18 cellular contexts compared by ENCODE assay signal in the genomic region with DNA sequence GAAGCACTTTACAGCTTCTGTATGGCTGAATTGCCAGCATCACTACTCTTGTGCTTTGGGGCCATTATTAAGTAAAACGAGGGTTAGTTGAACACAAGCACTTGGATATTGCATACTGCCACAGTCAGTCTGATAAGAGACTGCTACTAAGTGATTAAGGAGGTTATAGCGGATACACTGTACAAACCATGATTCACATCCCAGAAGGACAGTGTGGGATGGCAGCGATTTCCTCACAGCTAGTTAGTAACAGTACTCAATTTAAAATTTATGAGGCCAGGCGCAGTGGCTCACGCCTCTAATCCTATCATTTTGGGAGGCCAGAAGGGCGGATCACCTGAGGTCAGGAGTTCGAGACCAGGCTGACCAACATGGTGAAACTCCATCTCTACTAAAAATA. TPM values are rescaled to one million over a fixed set of nuclear protein-coding genes. Genes with fewer than 3 reads are reported as not detected.
DNase-seq lines count a peak whose midpoint lies in the region; ATAC-seq and TF ChIP-seq lines count a peak whose summit lies in the region.
"Had no signal": no experiment of that assay in that cellular context is flagged by ENCODE, and none has a peak within 500 bp of the region (broad histone marks: within the 10 kb centered on the region; RNA-seq: fewer than 3 reads in every experiment).

No MANE protein-coding gene starts in this region.

- H3K9me2 ChIP-seq in GM23248 (ENCODE audit: insufficient read depth) = no peaks in the 10 kb centered on the region

- H3K4me1 Mint-ChIP-seq in endothelial cell (ENCODE audit: unreplicated experiment) = peaks cover 34% of the 10 kb centered on the region
- peaks cover 45% of the 10 kb centered on the region for H3K4me1 Mint-ChIP-seq in nephron progenitor cell

- H3K9me3 Mint-ChIP-seq in endothelial cell (ENCODE audit: unreplicated experiment) (no peaks in the 10 kb centered on the region), nephron progenitor cell (no peaks in the 10 kb centered on the region)
- H3K9me3 Mint-ChIP-seq: activated CD4-positive, alpha-beta T cell treated with anti-CD3 and anti-CD28 coated beads, Interleukin-2, amount 10 ng/mL, durations not matched to agents 7 days and 5 days; activated T-helper 2 cell treated with anti-CD3 and anti-CD28 coated beads, Interferon-gamma antibody, Interleukin-2, Interleukin-4, amounts not matched to agents 10 μg/mL and 5 μg/mL and 100 μg/mL, durations not matched to agents 14 hours and 24 hours and 36 hours had no signal

- 95 to 98% methylated on average over 7 of the region's 7 CpGs for WGBS in GM23248 (ENCODE audit: low coverage in 1 of 2, low lambda C conversion rate in 2 of 2, missing lambda C conversion rate in 2 of 2), 2 experiments

- H3K9ac ChIP-seq in GM23248 = no peak overlapping the region

- in situ Hi-C loops in GM23248 (cut with MboI) = no loop called here

- H3K27ac Mint-ChIP-seq in endothelial cell (ENCODE audit: unreplicated experiment) (peak overlapping the region; percentile 48), nephron progenitor cell (peak overlapping the region; percentile 69)
- H3K27ac Mint-ChIP-seq: activated CD4-positive, alpha-beta T cell treated with anti-CD3 and anti-CD28 coated beads, Interleukin-2, amount 10 ng/mL, durations not matched to agents 7 days and 5 days; activated T-helper 2 cell treated with anti-CD3 and anti-CD28 coated beads, Interferon-gamma antibody, Interleukin-2, Interleukin-4, amounts not matched to agents 10 μg/mL and 5 μg/mL and 100 μg/mL, durations not matched to agents 14 hours and 24 hours and 36 hours; CD14-positive monocyte had no signal

- H3K9me3 ChIP-seq in GM23248 (ENCODE audit: low read depth) (no peaks in the 10 kb centered on the region), vagina (no peaks in the 10 kb centered on the region)
- H3K9me3 ChIP-seq: ascending aorta, heart left ventricle, right atrium auricular region had no signal

- no peak overlapping the region for H3K27ac ChIP-seq in GM23248
- H3K27ac ChIP-seq in vagina = no peak overlapping the region
- H3K27ac ChIP-seq: ascending aorta, right atrium auricular region had no signal

- peaks cover 35% of the 10 kb centered on the region for H3K79me2 ChIP-seq in GM23248 (ENCODE audit: insufficient read depth)

- intact Hi-C loops in vagina (cut with DNase I) = no loop called here

- peaks cover 24% of the 10 kb centered on the region for H3F3A ChIP-seq in GM23248 (ENCODE audit: insufficient read depth)

- H3K27me3 Mint-ChIP-seq in endothelial cell (ENCODE audit: unreplicated experiment) (peaks cover 24% of the 10 kb centered on the region), nephron progenitor cell (ENCODE audit: low read depth, poor library complexity) (no peaks in the 10 kb centered on the region)

- H3K4me3 ChIP-seq in GM23248 (no peak overlapping the region), vagina (no peak overlapping the region)
- H3K4me3 ChIP-seq: heart left ventricle, right atrium auricular region had no signal

- ATAC-seq in HG03342 (IDR thresholded peaks at IDR 0.05; ENCODE audit: unreplicated experiment) = no peak
- no peak for ATAC-seq in GM18867 (IDR thresholded peaks at IDR 0.05; ENCODE audit: unreplicated experiment)
- ATAC-seq: heart left ventricle, left colon had no signal

- H2AFZ ChIP-seq in GM23248 = no peak overlapping the region

- H3K36me3 ChIP-seq in GM23248 (ENCODE audit: low read depth) (no peaks in the 10 kb centered on the region), vagina (no peaks in the 10 kb centered on the region)
- H3K36me3 ChIP-seq: ascending aorta, heart left ventricle, right atrium auricular region had no signal

- H4K20me1 ChIP-seq in GM23248 (ENCODE audit: insufficient read depth) = no peaks in the 10 kb centered on the region

- TF ChIP-seq CTCF in endothelial cell (IDR thresholded peaks at IDR 0.05; ENCODE audit: unreplicated experiment) (no peak), nephron progenitor cell (IDR thresholded peaks at IDR 0.05) (no peak), vagina (IDR thresholded peaks at IDR 0.05) (no peak)

- H3K4me3 Mint-ChIP-seq in endothelial cell (ENCODE audit: unreplicated experiment) (no peak overlapping the region), nephron progenitor cell (peak overlapping the region; percentile 73)
- H3K4me3 Mint-ChIP-seq: activated CD4-positive, alpha-beta T cell treated with anti-CD3 and anti-CD28 coated beads, Interleukin-2, amount 10 ng/mL, durations not matched to agents 7 days and 5 days; CD14-positive monocyte had no signal

- no peak overlapping the region for H3K4me2 ChIP-seq in GM23248 (ENCODE audit: unreplicated experiment)

- H3K27me3 ChIP-seq in GM23248 (replicated peaks; ENCODE audit: insufficient read depth) (no peaks in the 10 kb centered on the region), vagina (no peaks in the 10 kb centered on the region)
- H3K27me3 ChIP-seq: ascending aorta, heart left ventricle, right atrium auricular region had no signal

- H3K36me3 Mint-ChIP-seq in endothelial cell (ENCODE audit: low read depth, unreplicated experiment) (peaks cover 14% of the 10 kb centered on the region), nephron progenitor cell (ENCODE audit: low read depth) (no peaks in the 10 kb centered on the region)
- H3K36me3 Mint-ChIP-seq: CD14-positive monocyte had no signal

- no peak for TF ChIP-seq POLR2A in vagina (IDR thresholded peaks at IDR 0.05)

- H3K4me1 ChIP-seq in GM23248 (ENCODE audit: insufficient read depth) (peaks cover 6% of the 10 kb centered on the region), vagina (no peaks in the 10 kb centered on the region)

- DNase-seq in GM23248 (peak; percentile 20), NCI-H2227 treated with DMSO at 0.1 percent for 48 hours (lab: John Stamatoyannopoulos, UW) (peak; percentile 45), endothelial cell (ENCODE audit: low spot score) (no peak), nephron progenitor cell (no peak), vagina (ENCODE audit: extremely low spot score in 2 of 2) (no peak)
- DNase-seq: activated CD4-positive, alpha-beta T cell treated with anti-CD3 and anti-CD28 coated beads, Interleukin-2, amount 10 ng/mL, durations not matched to agents 7 days and 5 days; effector CD8-positive, alpha-beta T cell; heart left ventricle; left colon; NCI-H1694 treated with DMSO at 0.1 percent for 48 hours; NCI-H69; stimulated activated naive CD4-positive, alpha-beta T cell treated with Interleukin-2 at 50 U/mL for 16 hours had no signal

RNA-seq across cellular contexts. Expression of a gene that starts 2.6 kb away (rescaled TPM):
- 29.7 and 31.3 TPM in 2 replicates for total RNA-seq in GM23248 (2014; rRNA removed; shearing (Covaris generic))
- polyA plus RNA-seq in GM23248 (2016; fragmentation: Nextera tagmentation; extraction: Ambion mirVana) = 17.5 and 17.8 TPM in 2 replicates
- total RNA-seq in endothelial cell (ENCODE audit: unreplicated experiment) = 88.9 TPM
- 47.9 TPM for total RNA-seq in vagina

Comparison
In these comparisons a context has a peak if more than half of its experiments do, and no peak if none do; other contexts are left out.
1. DNase-seq: peak in GM23248 (single experiment) and NCI-H2227 treated with DMSO at 0.1 percent for 48 hours (single experiment); none in endothelial cell (single experiment), nephron progenitor cell (single experiment) and vagina (0 of 2).